In genomic region chr4:178781779-178782178, GRCh38 we compare ENCODE assay signal across 3 cellular contexts.
"Had no signal": no experiment of that assay in that cellular context is flagged by ENCODE, and none has a peak within 500 bp of the region (broad histone marks: within the 10 kb centered on the region; RNA-seq: fewer than 3 reads in every experiment).

No MANE protein-coding gene starts in this region.

- H3K4me3 ChIP-seq: GM12878 had no signal

- DNase-seq: GDM1, GF-D8 had no signal

- ATAC-seq: GM12878 had no signal
